ENCODE assay signal across 1 cellular context in the genomic region with DNA sequence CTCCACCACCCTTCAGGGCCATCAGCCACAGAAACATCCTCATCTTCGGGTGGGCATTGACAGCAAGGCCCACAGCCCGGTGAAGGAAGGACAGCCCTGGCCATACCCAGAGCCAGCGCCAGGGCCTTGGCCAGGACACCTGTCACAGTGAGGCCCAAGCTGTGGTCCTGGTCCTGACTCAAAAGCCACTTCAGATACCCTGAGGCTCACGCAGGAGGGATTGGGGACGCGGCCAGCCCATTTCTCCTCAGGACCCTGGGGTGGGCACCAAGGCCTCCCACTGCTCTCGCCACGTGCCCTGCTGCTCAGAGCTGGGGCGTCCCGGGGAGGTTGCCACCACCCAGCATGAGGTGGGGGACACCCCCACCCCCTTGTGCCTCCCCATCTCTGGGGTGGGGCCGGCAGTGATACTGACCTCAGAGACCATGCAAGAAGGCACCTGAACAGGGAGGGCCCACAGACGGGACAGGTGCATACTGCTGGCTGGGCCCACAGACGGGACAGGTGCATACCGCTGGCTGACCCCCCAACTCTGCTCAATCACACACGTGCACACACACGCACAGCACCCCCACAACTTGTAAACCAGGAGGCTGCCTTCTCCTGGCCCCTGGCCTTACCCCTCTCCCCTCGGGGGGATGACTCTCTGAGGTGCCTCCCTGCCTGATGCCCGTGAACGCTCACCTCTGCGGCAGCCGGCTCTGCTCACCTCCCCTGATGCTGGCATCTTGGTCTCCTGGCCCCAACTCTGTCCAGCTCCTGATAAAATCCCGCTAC.
TF ChIP-seq lines count a peak whose summit lies in the region.

No MANE protein-coding gene starts in this region.

TF ChIP-seq in GM12878, 131 proteins besides CTCF, POLR2A, EP300 and RAD21:
- TF ChIP-seq, protein P1, sequence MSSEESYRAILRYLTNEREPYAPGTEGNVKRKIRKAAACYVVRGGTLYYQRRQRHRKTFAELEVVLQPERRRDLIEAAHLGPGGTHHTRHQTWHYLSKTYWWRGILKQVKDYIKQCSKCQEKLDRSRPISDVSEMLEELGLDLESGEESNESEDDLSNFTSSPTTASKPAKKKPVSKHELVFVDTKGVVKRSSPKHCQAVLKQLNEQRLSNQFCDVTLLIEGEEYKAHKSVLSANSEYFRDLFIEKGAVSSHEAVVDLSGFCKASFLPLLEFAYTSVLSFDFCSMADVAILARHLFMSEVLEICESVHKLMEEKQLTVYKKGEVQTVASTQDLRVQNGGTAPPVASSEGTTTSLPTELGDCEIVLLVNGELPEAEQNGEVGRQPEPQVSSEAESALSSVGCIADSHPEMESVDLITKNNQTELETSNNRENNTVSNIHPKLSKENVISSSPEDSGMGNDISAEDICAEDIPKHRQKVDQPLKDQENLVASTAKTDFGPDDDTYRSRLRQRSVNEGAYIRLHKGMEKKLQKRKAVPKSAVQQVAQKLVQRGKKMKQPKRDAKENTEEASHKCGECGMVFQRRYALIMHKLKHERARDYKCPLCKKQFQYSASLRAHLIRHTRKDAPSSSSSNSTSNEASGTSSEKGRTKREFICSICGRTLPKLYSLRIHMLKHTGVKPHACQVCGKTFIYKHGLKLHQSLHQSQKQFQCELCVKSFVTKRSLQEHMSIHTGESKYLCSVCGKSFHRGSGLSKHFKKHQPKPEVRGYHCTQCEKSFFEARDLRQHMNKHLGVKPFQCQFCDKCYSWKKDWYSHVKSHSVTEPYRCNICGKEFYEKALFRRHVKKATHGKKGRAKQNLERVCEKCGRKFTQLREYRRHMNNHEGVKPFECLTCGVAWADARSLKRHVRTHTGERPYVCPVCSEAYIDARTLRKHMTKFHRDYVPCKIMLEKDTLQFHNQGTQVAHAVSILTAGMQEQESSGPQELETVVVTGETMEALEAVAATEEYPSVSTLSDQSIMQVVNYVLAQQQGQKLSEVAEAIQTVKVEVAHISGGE (CRISPR knock-in tag; IDR thresholded peaks at IDR 0.05), result no peak
- no peak for TF ChIP-seq NBN (IDR thresholded peaks at IDR 0.05)
- TF ChIP-seq POLR2AphosphoS2 (IDR thresholded peaks at IDR 0.05; ENCODE audit: low read depth, low read length), result no peak
- TF ChIP-seq EZH2 (IDR thresholded peaks at IDR 0.05; ENCODE audit: borderline replicate concordance, control insufficient read depth, low read depth, low read length), result no peak
- TF ChIP-seq BACH1 (IDR thresholded peaks at IDR 0.05; ENCODE audit: borderline replicate concordance), result no peak
- TF ChIP-seq ASH2L (IDR thresholded peaks at IDR 0.05; ENCODE audit: borderline replicate concordance, low read depth), result no peak
- TF ChIP-seq NFXL1 (IDR thresholded peaks at IDR 0.05; ENCODE audit: borderline replicate concordance), result no peak
- TF ChIP-seq, protein P2, sequence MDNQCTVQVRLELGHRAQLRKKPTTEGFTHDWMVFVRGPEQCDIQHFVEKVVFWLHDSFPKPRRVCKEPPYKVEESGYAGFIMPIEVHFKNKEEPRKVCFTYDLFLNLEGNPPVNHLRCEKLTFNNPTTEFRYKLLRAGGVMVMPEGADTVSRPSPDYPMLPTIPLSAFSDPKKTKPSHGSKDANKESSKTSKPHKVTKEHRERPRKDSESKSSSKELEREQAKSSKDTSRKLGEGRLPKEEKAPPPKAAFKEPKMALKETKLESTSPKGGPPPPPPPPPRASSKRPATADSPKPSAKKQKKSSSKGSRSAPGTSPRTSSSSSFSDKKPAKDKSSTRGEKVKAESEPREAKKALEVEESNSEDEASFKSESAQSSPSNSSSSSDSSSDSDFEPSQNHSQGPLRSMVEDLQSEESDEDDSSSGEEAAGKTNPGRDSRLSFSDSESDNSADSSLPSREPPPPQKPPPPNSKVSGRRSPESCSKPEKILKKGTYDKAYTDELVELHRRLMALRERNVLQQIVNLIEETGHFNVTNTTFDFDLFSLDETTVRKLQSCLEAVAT (IDR thresholded peaks at IDR 0.05), result no peak
- no peak for TF ChIP-seq PAX5 (IDR thresholded peaks at IDR 0.05; ENCODE audit: borderline replicate concordance, low read depth, low read length)
- TF ChIP-seq RCOR1 (conservative IDR thresholded peaks at IDR 0.05; ENCODE audit: low read depth, low read length), result no peak
- no peak for TF ChIP-seq CREB1 (IDR thresholded peaks at IDR 0.05; ENCODE audit: low read depth)
- no peak for TF ChIP-seq CBX5 (IDR thresholded peaks at IDR 0.05; ENCODE audit: low read depth)
- TF ChIP-seq, protein P3, sequence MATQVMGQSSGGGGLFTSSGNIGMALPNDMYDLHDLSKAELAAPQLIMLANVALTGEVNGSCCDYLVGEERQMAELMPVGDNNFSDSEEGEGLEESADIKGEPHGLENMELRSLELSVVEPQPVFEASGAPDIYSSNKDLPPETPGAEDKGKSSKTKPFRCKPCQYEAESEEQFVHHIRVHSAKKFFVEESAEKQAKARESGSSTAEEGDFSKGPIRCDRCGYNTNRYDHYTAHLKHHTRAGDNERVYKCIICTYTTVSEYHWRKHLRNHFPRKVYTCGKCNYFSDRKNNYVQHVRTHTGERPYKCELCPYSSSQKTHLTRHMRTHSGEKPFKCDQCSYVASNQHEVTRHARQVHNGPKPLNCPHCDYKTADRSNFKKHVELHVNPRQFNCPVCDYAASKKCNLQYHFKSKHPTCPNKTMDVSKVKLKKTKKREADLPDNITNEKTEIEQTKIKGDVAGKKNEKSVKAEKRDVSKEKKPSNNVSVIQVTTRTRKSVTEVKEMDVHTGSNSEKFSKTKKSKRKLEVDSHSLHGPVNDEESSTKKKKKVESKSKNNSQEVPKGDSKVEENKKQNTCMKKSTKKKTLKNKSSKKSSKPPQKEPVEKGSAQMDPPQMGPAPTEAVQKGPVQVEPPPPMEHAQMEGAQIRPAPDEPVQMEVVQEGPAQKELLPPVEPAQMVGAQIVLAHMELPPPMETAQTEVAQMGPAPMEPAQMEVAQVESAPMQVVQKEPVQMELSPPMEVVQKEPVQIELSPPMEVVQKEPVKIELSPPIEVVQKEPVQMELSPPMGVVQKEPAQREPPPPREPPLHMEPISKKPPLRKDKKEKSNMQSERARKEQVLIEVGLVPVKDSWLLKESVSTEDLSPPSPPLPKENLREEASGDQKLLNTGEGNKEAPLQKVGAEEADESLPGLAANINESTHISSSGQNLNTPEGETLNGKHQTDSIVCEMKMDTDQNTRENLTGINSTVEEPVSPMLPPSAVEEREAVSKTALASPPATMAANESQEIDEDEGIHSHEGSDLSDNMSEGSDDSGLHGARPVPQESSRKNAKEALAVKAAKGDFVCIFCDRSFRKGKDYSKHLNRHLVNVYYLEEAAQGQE (IDR thresholded peaks at IDR 0.05; ENCODE audit: low read depth, low read length), result no peak
- no peak for TF ChIP-seq MEF2A (IDR thresholded peaks at IDR 0.05; ENCODE audit: insufficient read depth, low read depth, low read length)
- TF ChIP-seq RAD51 (IDR thresholded peaks at IDR 0.05), result no peak
- TF ChIP-seq CHD4 (IDR thresholded peaks at IDR 0.05), result no peak
